ENCODE assay signal across 23 cellular contexts in genomic region chr3:195060531-195061385, GRCh38.
DNase-seq lines count a peak whose midpoint lies in the region; ATAC-seq, FAIRE-seq and TF ChIP-seq lines count a peak whose summit lies in the region.
"Had no signal": no experiment of that assay in that cellular context is flagged by ENCODE, and none has a peak within 500 bp of the region (broad histone marks: within the 10 kb centered on the region; RNA-seq: fewer than 3 reads in every experiment).

No MANE protein-coding gene starts in this region.

- no peaks in the 10 kb centered on the region for H3F3A ChIP-seq in SK-N-SH (replicated peaks; ENCODE audit: insufficient read depth)

- H3K9me2 ChIP-seq in SK-N-SH: no peaks in the 10 kb centered on the region

- no peaks in the 10 kb centered on the region for H3K27me3 Mint-ChIP-seq in activated CD4-positive, alpha-beta T cell treated with anti-CD3 and anti-CD28 coated beads, Interleukin-2, amount 10 ng/mL, durations not matched to agents 24 days and 14 days

- TF ChIP-seq CTCF in SK-N-SH (IDR thresholded peaks at IDR 0.05) (no peak), kidney (IDR thresholded peaks at IDR 0.05; ENCODE audit: borderline replicate concordance, extremely low read depth, insufficient read depth) (no peak), osteoblast (IDR thresholded peaks at IDR 0.05; ENCODE audit: extremely low read depth, low read depth, low read length) (no peak)

- H3K4me3 ChIP-seq in H7 (ENCODE audit: insufficient read depth, low read depth, low read length): no peak overlapping the region
- no peak overlapping the region for H3K4me3 ChIP-seq in SK-N-SH (ENCODE audit: low read depth in 2 of 2, low read length in 1 of 2)
- H3K4me3 ChIP-seq in kidney (ENCODE audit: low read length in 2 of 2): no peak overlapping the region
- no peak overlapping the region for H3K4me3 ChIP-seq in osteoblast (ENCODE audit: insufficient read depth, low read length)
- H3K4me3 ChIP-seq: BLaER1, HAP-1, Peyer's patch, SJCRH30, upper lobe of left lung had no signal

- no peak for TF ChIP-seq RAD21 in SK-N-SH (IDR thresholded peaks at IDR 0.05; ENCODE audit: low read length)

- no peaks in the 10 kb centered on the region for H3K36me3 Mint-ChIP-seq in activated CD4-positive, alpha-beta T cell treated with anti-CD3 and anti-CD28 coated beads, Interleukin-2, amount 10 ng/mL, durations not matched to agents 24 days and 14 days (ENCODE audit: low read depth)

- no peaks in the 10 kb centered on the region for H3K4me1 Mint-ChIP-seq in activated CD4-positive, alpha-beta T cell treated with anti-CD3 and anti-CD28 coated beads, Interleukin-2, amount 10 ng/mL, durations not matched to agents 24 days and 14 days

- FAIRE-seq in kidney (lab: Jason Lieb, UNC): no peak
- FAIRE-seq: islet of Langerhans had no signal

- intact Hi-C loops in kidney (cut with DNase I): no loop called here
- intact Hi-C loops in activated CD4-positive, alpha-beta T cell treated with anti-CD3 and anti-CD28 coated beads, Interleukin-2, amount 10 ng/mL, durations not matched to agents 24 days and 14 days (cut with micrococcal nuclease): no loop called here

- DNase-seq in H7: peak; percentile 83
- peak; percentile 63 for DNase-seq in SK-N-SH
- peak; percentile 41 for DNase-seq in kidney
- peak; percentile 80 for DNase-seq in osteoblast (ENCODE audit: insufficient read length, low spot score, missing footprints)
- DNase-seq in activated CD4-positive, alpha-beta T cell treated with anti-CD3 and anti-CD28 coated beads, Interleukin-2, amount 10 ng/mL, durations not matched to agents 24 days and 14 days: no peak
- DNase-seq in SW 1271 (lab: John Stamatoyannopoulos, UW): no peak
- DNase-seq: activated CD4-positive, alpha-beta T cell treated with anti-CD3 and anti-CD28 coated beads for 1 hour; activated gamma-delta T cell treated with Interleukin-2 at 50 U/mL for 16 hours; activated T-cell treated with anti-CD3 and anti-CD28 coated beads, Interleukin-2, amount 50 U/mL, for 1 hour; DMS153; NCI-H1105 treated with DMSO at 0.1 percent for 48 hours; NCI-H2029; NCI-H526 treated with DMSO at 0.1 percent for 48 hours; SJCRH30; stimulated activated CD4-positive, alpha-beta T cell treated with anti-CD3 and anti-CD28 coated beads, Interleukin-1b, Interleukin-23, amount 100 ng/mL, for 48 hours; stimulated activated CD8-positive, alpha-beta memory T cell treated with anti-CD3 and anti-CD28 coated beads, Interleukin-4, amount 100 ng/mL, for 48 hours; upper lobe of left lung had no signal

- no peaks in the 10 kb centered on the region for H3K9me3 Mint-ChIP-seq in activated CD4-positive, alpha-beta T cell treated with anti-CD3 and anti-CD28 coated beads, Interleukin-2, amount 10 ng/mL, durations not matched to agents 24 days and 14 days

- no peaks in the 10 kb centered on the region for H3K79me2 ChIP-seq in SK-N-SH (ENCODE audit: insufficient read depth)
- H3K79me2 ChIP-seq in osteoblast (ENCODE audit: insufficient read depth, low read length): no peaks in the 10 kb centered on the region

- H3K27ac Mint-ChIP-seq in activated CD4-positive, alpha-beta T cell treated with anti-CD3 and anti-CD28 coated beads, Interleukin-2, amount 10 ng/mL, durations not matched to agents 24 days and 14 days: no peak overlapping the region

- no peak overlapping the region for H3K4me2 ChIP-seq in SK-N-SH
- no peak overlapping the region for H3K4me2 ChIP-seq in osteoblast (ENCODE audit: insufficient read depth, low read length)
- H3K4me2 ChIP-seq: BLaER1 had no signal

- POLR2A ChIA-PET in SK-N-SH (lab: Yijun Ruan, JAX): no interaction called here

- H3K4me3 Mint-ChIP-seq in activated CD4-positive, alpha-beta T cell treated with anti-CD3 and anti-CD28 coated beads, Interleukin-2, amount 10 ng/mL, durations not matched to agents 24 days and 14 days: no peak overlapping the region

- H3K4me1 ChIP-seq in SK-N-SH (ENCODE audit: control insufficient read depth in 1 of 2, insufficient read depth in 2 of 2, low read depth in 1 of 2, low read length in 1 of 2) (peaks cover 0 to 11% of the 10 kb centered on the region in 2 experiments; a peak in 1 of 4 replicates), kidney (ENCODE audit: control insufficient read depth in 1 of 2, insufficient read depth in 1 of 2, low read depth in 1 of 2, low read length in 2 of 2) (no peaks in the 10 kb centered on the region), osteoblast (ENCODE audit: insufficient read depth, low read length) (no peaks in the 10 kb centered on the region)
- H3K4me1 ChIP-seq: HAP-1, SJCRH30 had no signal

- H3K9me3 ChIP-seq in SK-N-SH (no peaks in the 10 kb centered on the region), kidney (ENCODE audit: control insufficient read depth in 1 of 2, low read length in 2 of 2) (no peaks in the 10 kb centered on the region), osteoblast (ENCODE audit: low read depth, low read length) (no peaks in the 10 kb centered on the region)
- H3K9me3 ChIP-seq: HAP-1, Peyer's patch, SJCRH30, upper lobe of left lung had no signal

- CTCF ChIA-PET in SK-N-SH (lab: Yijun Ruan, JAX): interaction anchor here (0.6 to 1.8 kb wide), 5 partner anchors 11 to 389 kb away, joined by 3 to 8 read pairs (median 3); partner anchors contain the start of gene LSG1

- TF ChIP-seq EP300 in SK-N-SH (IDR thresholded peaks at IDR 0.05; ENCODE audit: borderline replicate concordance in 1 of 2, low read depth in 1 of 2, low read length in 1 of 2): no peak

- no peak overlapping the region for H2AFZ ChIP-seq in SK-N-SH (ENCODE audit: low read depth)
- H2AFZ ChIP-seq in osteoblast (ENCODE audit: low read length): no peak overlapping the region

- 89% methylated on average over 15 of the region's 19 CpGs for WGBS in SK-N-SH (ENCODE audit: low lambda C conversion rate)

- no peaks in the 10 kb centered on the region for H3K36me3 ChIP-seq in H7 (replicated peaks; ENCODE audit: control insufficient read depth, insufficient read depth, low read length)
- no peaks in the 10 kb centered on the region for H3K36me3 ChIP-seq in SK-N-SH (replicated peaks in 1 of 2; ENCODE audit: control insufficient read depth in 1 of 2, insufficient read depth in 2 of 2, low read length in 1 of 2)
- H3K36me3 ChIP-seq in kidney (ENCODE audit: control insufficient read depth in 1 of 2, insufficient read depth in 2 of 2, low read length in 2 of 2): no peaks in the 10 kb centered on the region
- no peaks in the 10 kb centered on the region for H3K36me3 ChIP-seq in osteoblast (ENCODE audit: insufficient read depth, low read length)
- H3K36me3 ChIP-seq: BLaER1, HAP-1, Peyer's patch, SJCRH30, upper lobe of left lung had no signal

- no peaks in the 10 kb centered on the region for H4K20me1 ChIP-seq in SK-N-SH (ENCODE audit: insufficient read depth)
- no peaks in the 10 kb centered on the region for H4K20me1 ChIP-seq in osteoblast (ENCODE audit: insufficient read depth, low read length)
- H4K20me1 ChIP-seq: BLaER1 had no signal

- H3K27ac ChIP-seq in SK-N-SH (ENCODE audit: low read depth in 2 of 2, low read length in 1 of 2) (no peak overlapping the region), kidney (ENCODE audit: low read depth in 2 of 2, low read length in 2 of 2) (no peak overlapping the region), osteoblast (ENCODE audit: low read depth, low read length) (no peak overlapping the region)
- H3K27ac ChIP-seq: BLaER1, Peyer's patch, SJCRH30, upper lobe of left lung had no signal

- no peak overlapping the region for H3K9ac ChIP-seq in SK-N-SH
- H3K9ac ChIP-seq in kidney (ENCODE audit: low read length in 2 of 2): no peak overlapping the region
- H3K9ac ChIP-seq: BLaER1 had no signal

- ATAC-seq in HG02610 (IDR thresholded peaks at IDR 0.05; ENCODE audit: unreplicated experiment) (no peak), esophagus mucosa (no peak)

- H3K27me3 ChIP-seq in H7 (ENCODE audit: control insufficient read depth, insufficient read depth, low read length): no peaks in the 10 kb centered on the region
- H3K27me3 ChIP-seq in SK-N-SH (ENCODE audit: insufficient read depth): no peaks in the 10 kb centered on the region
- no peaks in the 10 kb centered on the region for H3K27me3 ChIP-seq in osteoblast (ENCODE audit: insufficient read depth, low read length)
- H3K27me3 ChIP-seq: BLaER1, Peyer's patch, SJCRH30, upper lobe of left lung had no signal

TF ChIP-seq in SK-N-SH, 30 proteins besides CTCF, POLR2A, EP300 and RAD21 (continues in another document):
- TF ChIP-seq TEAD4 (IDR thresholded peaks at IDR 0.05; ENCODE audit: borderline replicate concordance, insufficient read depth): no peak
- TF ChIP-seq, protein P1, sequence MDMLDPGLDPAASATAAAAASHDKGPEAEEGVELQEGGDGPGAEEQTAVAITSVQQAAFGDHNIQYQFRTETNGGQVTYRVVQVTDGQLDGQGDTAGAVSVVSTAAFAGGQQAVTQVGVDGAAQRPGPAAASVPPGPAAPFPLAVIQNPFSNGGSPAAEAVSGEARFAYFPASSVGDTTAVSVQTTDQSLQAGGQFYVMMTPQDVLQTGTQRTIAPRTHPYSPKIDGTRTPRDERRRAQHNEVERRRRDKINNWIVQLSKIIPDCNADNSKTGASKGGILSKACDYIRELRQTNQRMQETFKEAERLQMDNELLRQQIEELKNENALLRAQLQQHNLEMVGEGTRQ (IDR thresholded peaks at IDR 0.05; ENCODE audit: borderline replicate concordance, low read depth, low read length): no peak
- no peak for TF ChIP-seq GABPA (IDR thresholded peaks at IDR 0.05; ENCODE audit: low read depth)
- TF ChIP-seq REST (IDR thresholded peaks at IDR 0.05; ENCODE audit: low read depth, low read length): no peak

Comparison
In these comparisons a context has a peak if more than half of its experiments do, and no peak if none do; other contexts are left out.
1. DNase-seq: peak in H7 (single experiment), SK-N-SH (single experiment), kidney (single experiment) and osteoblast (single experiment); none in activated CD4-positive, alpha-beta T cell treated with anti-CD3 and anti-CD28 coated beads, Interleukin-2, amount 10 ng/mL, durations not matched to agents 24 days and 14 days (single experiment) and SW 1271 (0 of 2).